1 cellular context compared by ENCODE assay signal in the genomic region with DNA sequence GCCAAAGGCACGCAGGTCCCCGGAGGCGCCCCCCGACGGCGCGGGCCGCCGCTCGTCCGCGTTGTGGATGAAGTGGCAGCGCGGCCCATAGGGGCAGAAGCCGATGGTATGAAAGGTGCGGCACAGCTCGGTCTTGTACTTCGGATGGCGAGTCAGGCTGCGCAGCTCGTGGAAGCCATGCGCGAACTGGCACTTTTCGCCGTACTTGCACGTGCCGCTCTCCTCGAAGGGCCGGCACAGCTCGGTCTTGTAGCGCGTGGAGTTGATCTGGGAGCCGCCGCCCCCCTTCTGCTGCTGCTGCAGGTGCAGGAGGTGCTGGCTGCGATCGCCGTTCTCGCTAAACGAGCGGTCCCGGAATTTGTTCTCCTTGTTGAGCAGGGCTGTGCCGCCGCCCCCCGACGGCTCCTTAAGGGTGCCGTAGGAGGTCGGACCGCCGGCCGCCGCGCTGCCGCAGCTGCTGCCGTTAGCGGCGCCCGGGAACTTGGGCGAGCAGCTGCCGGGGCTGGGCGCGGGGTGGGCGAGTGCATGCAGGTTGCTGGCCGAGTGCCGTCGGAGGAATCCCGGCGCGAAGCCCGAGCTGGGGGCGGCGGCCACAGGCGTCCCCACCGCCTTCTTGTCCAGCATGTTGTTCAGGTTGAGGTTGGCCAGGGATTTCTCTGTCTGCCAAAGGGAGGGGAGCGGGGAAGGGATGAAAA.
TF ChIP-seq lines count a peak whose summit lies in the region.

No MANE protein-coding gene starts in this region.

TF ChIP-seq in K562, 482 proteins besides CTCF, POLR2A, EP300 and RAD21 (continued from another document and continues in another):
- TF ChIP-seq ZBTB33 (CRISPR knock-in tag; IDR thresholded peaks at IDR 0.05), result peak; percentile 24; the same call in 1 of the 2 replicates
- TF ChIP-seq SIN3B (IDR thresholded peaks at IDR 0.05; ENCODE audit: low read depth), result no peak
- TF ChIP-seq, protein P1, sequence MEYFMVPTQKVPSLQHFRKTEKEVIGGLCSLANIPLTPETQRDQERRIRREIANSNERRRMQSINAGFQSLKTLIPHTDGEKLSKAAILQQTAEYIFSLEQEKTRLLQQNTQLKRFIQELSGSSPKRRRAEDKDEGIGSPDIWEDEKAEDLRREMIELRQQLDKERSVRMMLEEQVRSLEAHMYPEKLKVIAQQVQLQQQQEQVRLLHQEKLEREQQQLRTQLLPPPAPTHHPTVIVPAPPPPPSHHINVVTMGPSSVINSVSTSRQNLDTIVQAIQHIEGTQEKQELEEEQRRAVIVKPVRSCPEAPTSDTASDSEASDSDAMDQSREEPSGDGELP (CRISPR knock-in tag; IDR thresholded peaks at IDR 0.05; ENCODE audit: borderline replicate concordance), result peak; percentile 60; the same call in 1 of the 2 replicates
- peak; percentile 32 to 76; a peak in 3 of 4 replicates for TF ChIP-seq MLLT1 (IDR thresholded peaks at IDR 0.05)
- TF ChIP-seq HEY1 (CRISPR knock-in tag; IDR thresholded peaks at IDR 0.05; ENCODE audit: borderline replicate concordance), result no peak
- TF ChIP-seq CREB1 (IDR thresholded peaks at IDR 0.05), result no peak
- peak; percentile 38 for TF ChIP-seq CREB1 (CRISPR knock-in tag; IDR thresholded peaks at IDR 0.05)
- peak; percentile 64; the same call in 1 of the 2 replicates for TF ChIP-seq ZNF740 (CRISPR knock-in tag; IDR thresholded peaks at IDR 0.05)
- TF ChIP-seq ZNF740 (tag; IDR thresholded peaks at IDR 0.05), result no peak; a peak in 1 of 4 replicates
- TF ChIP-seq TAL1 (IDR thresholded peaks at IDR 0.05), result no peak
- TF ChIP-seq HNRNPL (IDR thresholded peaks at IDR 0.05; ENCODE audit: low read depth, low read length), result peak; percentile 35; the same call in 1 of the 2 replicates
- 0 out of 2 replicates have a peak, but pooled peaks have one; percentile 41 for TF ChIP-seq ZNF282 (CRISPR knock-in tag; IDR thresholded peaks at IDR 0.05)
- no peak for TF ChIP-seq HLTF (IDR thresholded peaks at IDR 0.05)
- TF ChIP-seq NRF1 (conservative IDR thresholded peaks at IDR 0.05 in 1 of 2, IDR thresholded peaks at IDR 0.05 in 1 of 2), result 0 out of 4 replicates have a peak, but pooled peaks of 1 of the 2 experiments have one; percentile 39
- TF ChIP-seq HMGN3 (IDR thresholded peaks at IDR 0.05; ENCODE audit: borderline replicate concordance, extremely low read depth, insufficient read length, low read depth, low read length), result peak; percentile 44
- peak; percentile 39; the same call in 1 of the 2 replicates for TF ChIP-seq MYC (IDR thresholded peaks at IDR 0.05; ENCODE audit: low read depth, low read length)
- TF ChIP-seq MYC (CRISPR knock-in tag; IDR thresholded peaks at IDR 0.05; ENCODE audit: borderline replicate concordance, low read depth), result peak; percentile 77; the same call in 1 of the 2 replicates
- TF ChIP-seq ZNF354B (CRISPR knock-in tag; IDR thresholded peaks at IDR 0.05), result no peak
- peak in 1 of 2 experiments; percentile 57; a peak in 1 of 3 replicates for TF ChIP-seq CBX3 (IDR thresholded peaks at IDR 0.05; ENCODE audit: borderline replicate concordance in 1 of 2, low read length in 2 of 2)
- 0 out of 2 replicates have a peak, but pooled peaks have one; percentile 23 for TF ChIP-seq ZNF583 (CRISPR knock-in tag; IDR thresholded peaks at IDR 0.05)
- 0 out of 2 replicates have a peak, but pooled peaks have one; percentile 35 for TF ChIP-seq E2F3 (CRISPR knock-in tag; IDR thresholded peaks at IDR 0.05)
- no peak; the same call in 1 of the 2 replicates for TF ChIP-seq ZC3H4 (CRISPR knock-in tag; IDR thresholded peaks at IDR 0.05; ENCODE audit: borderline replicate concordance)
- no peak for TF ChIP-seq TEAD1 (CRISPR knock-in tag; IDR thresholded peaks at IDR 0.05)
- 0 out of 2 replicates have a peak, but pooled peaks have one; percentile 23 for TF ChIP-seq HDAC2 (IDR thresholded peaks at IDR 0.05)
- peak; percentile 27; the same call in 1 of the 2 replicates for TF ChIP-seq THAP12 (CRISPR knock-in tag; IDR thresholded peaks at IDR 0.05)
- no peak for TF ChIP-seq THRAP3 (IDR thresholded peaks at IDR 0.05; ENCODE audit: borderline replicate concordance)
- TF ChIP-seq PHF21A (IDR thresholded peaks at IDR 0.05; ENCODE audit: borderline replicate concordance, low read depth), result 0 out of 2 replicates have a peak, but pooled peaks have one; percentile 34
- no peak for TF ChIP-seq MBD2 (IDR thresholded peaks at IDR 0.05; ENCODE audit: borderline replicate concordance, low read depth)
- peak in 1 of 2 experiments; percentile 43; a peak in 1 of 4 replicates for TF ChIP-seq SIN3A (IDR thresholded peaks at IDR 0.05; ENCODE audit: borderline replicate concordance in 2 of 2, control insufficient read depth in 1 of 2, low read depth in 2 of 2, low read length in 2 of 2)
- no peak; the same call in 1 of the 2 replicates for TF ChIP-seq FOXK1 (CRISPR knock-in tag; IDR thresholded peaks at IDR 0.05; ENCODE audit: borderline replicate concordance)
- TF ChIP-seq, protein P2, sequence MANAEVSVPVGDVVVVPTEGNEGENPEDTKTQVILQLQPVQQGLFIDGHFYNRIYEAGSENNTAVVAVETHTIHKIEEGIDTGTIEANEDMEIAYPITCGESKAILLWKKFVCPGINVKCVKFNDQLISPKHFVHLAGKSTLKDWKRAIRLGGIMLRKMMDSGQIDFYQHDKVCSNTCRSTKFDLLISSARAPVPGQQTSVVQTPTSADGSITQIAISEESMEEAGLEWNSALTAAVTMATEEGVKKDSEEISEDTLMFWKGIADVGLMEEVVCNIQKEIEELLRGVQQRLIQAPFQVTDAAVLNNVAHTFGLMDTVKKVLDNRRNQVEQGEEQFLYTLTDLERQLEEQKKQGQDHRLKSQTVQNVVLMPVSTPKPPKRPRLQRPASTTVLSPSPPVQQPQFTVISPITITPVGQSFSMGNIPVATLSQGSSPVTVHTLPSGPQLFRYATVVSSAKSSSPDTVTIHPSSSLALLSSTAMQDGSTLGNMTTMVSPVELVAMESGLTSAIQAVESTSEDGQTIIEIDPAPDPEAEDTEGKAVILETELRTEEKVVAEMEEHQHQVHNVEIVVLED (CRISPR knock-in tag; IDR thresholded peaks at IDR 0.05), result no peak
- peak; percentile 62; the same call in 1 of the 2 replicates for TF ChIP-seq LCOR (CRISPR knock-in tag; IDR thresholded peaks at IDR 0.05)
- peak; percentile 93 for TF ChIP-seq L3MBTL2 (IDR thresholded peaks at IDR 0.05)
- TF ChIP-seq, protein P3, sequence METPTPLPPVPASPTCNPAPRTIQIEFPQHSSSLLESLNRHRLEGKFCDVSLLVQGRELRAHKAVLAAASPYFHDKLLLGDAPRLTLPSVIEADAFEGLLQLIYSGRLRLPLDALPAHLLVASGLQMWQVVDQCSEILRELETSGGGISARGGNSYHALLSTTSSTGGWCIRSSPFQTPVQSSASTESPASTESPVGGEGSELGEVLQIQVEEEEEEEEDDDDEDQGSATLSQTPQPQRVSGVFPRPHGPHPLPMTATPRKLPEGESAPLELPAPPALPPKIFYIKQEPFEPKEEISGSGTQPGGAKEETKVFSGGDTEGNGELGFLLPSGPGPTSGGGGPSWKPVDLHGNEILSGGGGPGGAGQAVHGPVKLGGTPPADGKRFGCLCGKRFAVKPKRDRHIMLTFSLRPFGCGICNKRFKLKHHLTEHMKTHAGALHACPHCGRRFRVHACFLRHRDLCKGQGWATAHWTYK (CRISPR knock-in tag; IDR thresholded peaks at IDR 0.05), result peak; percentile 33; the same call in 1 of the 2 replicates
- peak; percentile 74 for TF ChIP-seq ZNF431 (CRISPR knock-in tag; IDR thresholded peaks at IDR 0.05)
- TF ChIP-seq PPARD (CRISPR knock-in tag; IDR thresholded peaks at IDR 0.05), result no peak
- TF ChIP-seq ZBTB8A (IDR thresholded peaks at IDR 0.05; ENCODE audit: partially characterized antibody), result no peak
- no peak for TF ChIP-seq KDM5B (IDR thresholded peaks at IDR 0.05; ENCODE audit: insufficient replicate concordance, low read depth, low read length)
- no peak; the same call in 1 of the 2 replicates for TF ChIP-seq ETV5 (CRISPR knock-in tag; IDR thresholded peaks at IDR 0.05; ENCODE audit: low read depth)
- 0 out of 2 replicates have a peak, but pooled peaks have one; percentile 6 for TF ChIP-seq SRSF1 (IDR thresholded peaks at IDR 0.05; ENCODE audit: low read depth, low read length)
- TF ChIP-seq RBFOX2 (IDR thresholded peaks at IDR 0.05; ENCODE audit: low read depth, low read length), result peak; percentile 69
- TF ChIP-seq TEAD4 (IDR thresholded peaks at IDR 0.05; ENCODE audit: low read length), result peak; percentile 18; the same call in 1 of the 2 replicates
- no peak for TF ChIP-seq TEAD4 (CRISPR knock-in tag; IDR thresholded peaks at IDR 0.05; ENCODE audit: borderline replicate concordance)
- TF ChIP-seq TCF3 (CRISPR knock-in tag; IDR thresholded peaks at IDR 0.05), result 0 out of 2 replicates have a peak, but pooled peaks have one; percentile 7
- 0 out of 2 replicates have a peak, but pooled peaks have one; percentile 55 for TF ChIP-seq ZNF311 (CRISPR knock-in tag; IDR thresholded peaks at IDR 0.05)
- no peak for TF ChIP-seq NR2C2 (CRISPR knock-in tag; IDR thresholded peaks at IDR 0.05)
- no peak for TF ChIP-seq NR2C2 (tag; IDR thresholded peaks at IDR 0.05)
- peak; percentile 83 for TF ChIP-seq NFIC (IDR thresholded peaks at IDR 0.05)
- peak; percentile 86 for TF ChIP-seq MAX (CRISPR knock-in tag; IDR thresholded peaks at IDR 0.05)
- peak in 1 of 2 experiments; percentile 73; a peak in 2 of 4 replicates for TF ChIP-seq TRIM24 (IDR thresholded peaks at IDR 0.05)
- peak; percentile 41; the same call in 1 of the 2 replicates for TF ChIP-seq ZNF175 (CRISPR knock-in tag; IDR thresholded peaks at IDR 0.05; ENCODE audit: low read depth)
- peak; percentile 11; the same call in 1 of the 2 replicates for TF ChIP-seq NR4A1 (CRISPR knock-in tag; IDR thresholded peaks at IDR 0.05)
- TF ChIP-seq NR4A1 (tag; IDR thresholded peaks at IDR 0.05), result no peak
- peak in 1 of 2 experiments; percentile 7; a peak in 1 of 4 replicates for TF ChIP-seq MAZ (CRISPR knock-in tag; conservative IDR thresholded peaks at IDR 0.05 in 1 of 2, IDR thresholded peaks at IDR 0.05 in 1 of 2)
- TF ChIP-seq GABPB1 (CRISPR knock-in tag; IDR thresholded peaks at IDR 0.05), result peak; percentile 30
- TF ChIP-seq ASH1L (IDR thresholded peaks at IDR 0.05; ENCODE audit: borderline replicate concordance, low read depth, partially characterized antibody), result peak; percentile 19
- TF ChIP-seq ZNF778 (CRISPR knock-in tag; IDR thresholded peaks at IDR 0.05), result no peak
- TF ChIP-seq NR3C1 (CRISPR knock-in tag; IDR thresholded peaks at IDR 0.05), result peak; percentile 78; the same call in 1 of the 2 replicates
